Comparison of ENCODE assay signal across 1 cellular context in the genomic region with DNA sequence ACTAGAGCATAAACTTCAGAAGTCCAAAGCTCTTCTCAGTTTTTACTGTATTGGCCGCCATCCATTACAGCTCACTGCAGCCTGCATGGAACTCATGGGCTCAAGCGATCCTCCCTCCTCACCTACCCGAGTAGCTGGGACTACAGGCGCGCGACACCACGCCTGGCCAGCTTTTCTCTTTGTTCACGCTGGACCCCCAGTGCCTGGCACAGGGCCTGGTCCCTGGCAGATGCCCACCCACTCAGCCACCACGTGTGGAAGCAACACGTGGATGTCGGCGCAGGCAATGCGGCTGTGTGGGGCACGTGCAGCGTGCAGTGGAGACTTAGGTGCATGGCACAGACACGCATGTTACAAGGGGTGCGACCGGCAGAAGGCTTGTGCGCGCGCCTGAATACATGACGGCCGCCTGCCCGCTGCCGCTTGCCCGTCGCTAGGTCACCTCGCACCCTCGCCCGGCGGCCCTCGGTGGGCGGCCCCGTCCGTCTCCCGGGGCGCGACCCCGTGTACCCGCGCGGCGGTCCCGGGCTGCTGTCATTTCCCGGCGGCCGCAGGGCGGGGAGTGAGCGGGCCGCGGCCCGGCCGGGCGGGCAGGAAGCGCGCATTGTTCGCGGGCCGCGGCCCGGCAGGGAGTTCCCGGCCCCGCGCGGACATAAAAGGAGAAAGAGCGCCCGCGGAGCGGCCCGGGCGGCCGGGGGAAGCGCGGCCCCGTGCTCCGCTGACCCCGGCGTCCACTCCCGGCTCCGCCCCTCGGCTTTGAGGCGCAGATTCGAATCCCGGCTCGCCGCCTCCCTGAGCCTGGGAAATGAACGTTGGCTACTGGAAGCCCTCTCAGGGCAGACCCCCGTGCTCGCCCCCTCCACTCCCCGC.
A peak's percentile ranks its signal among the peaks of the same experiment; 100 is the strongest.
TF ChIP-seq lines count a peak whose summit lies in the region.

No MANE protein-coding gene starts in this region.

TF ChIP-seq in HepG2, 621 proteins besides CTCF, POLR2A, EP300 and RAD21 (continued from another document and continues in another):
- peak; percentile 60 for TF ChIP-seq ARID4A (CRISPR knock-in tag; IDR thresholded peaks at IDR 0.05; ENCODE audit: borderline replicate concordance)
- TF ChIP-seq RNF2 (conservative IDR thresholded peaks at IDR 0.05; ENCODE audit: low read depth), result peak; percentile 80; the same call in 1 of the 2 replicates
- TF ChIP-seq CENPX (CRISPR knock-in tag; IDR thresholded peaks at IDR 0.05), result no peak
- TF ChIP-seq NONO (IDR thresholded peaks at IDR 0.05), result no peak
- peak; percentile 28; the same call in 1 of the 2 replicates for TF ChIP-seq NONO (CRISPR knock-in tag; conservative IDR thresholded peaks at IDR 0.05)
- no peak for TF ChIP-seq MTF2 (CRISPR knock-in tag; IDR thresholded peaks at IDR 0.05; ENCODE audit: borderline replicate concordance)
- TF ChIP-seq, protein P1, sequence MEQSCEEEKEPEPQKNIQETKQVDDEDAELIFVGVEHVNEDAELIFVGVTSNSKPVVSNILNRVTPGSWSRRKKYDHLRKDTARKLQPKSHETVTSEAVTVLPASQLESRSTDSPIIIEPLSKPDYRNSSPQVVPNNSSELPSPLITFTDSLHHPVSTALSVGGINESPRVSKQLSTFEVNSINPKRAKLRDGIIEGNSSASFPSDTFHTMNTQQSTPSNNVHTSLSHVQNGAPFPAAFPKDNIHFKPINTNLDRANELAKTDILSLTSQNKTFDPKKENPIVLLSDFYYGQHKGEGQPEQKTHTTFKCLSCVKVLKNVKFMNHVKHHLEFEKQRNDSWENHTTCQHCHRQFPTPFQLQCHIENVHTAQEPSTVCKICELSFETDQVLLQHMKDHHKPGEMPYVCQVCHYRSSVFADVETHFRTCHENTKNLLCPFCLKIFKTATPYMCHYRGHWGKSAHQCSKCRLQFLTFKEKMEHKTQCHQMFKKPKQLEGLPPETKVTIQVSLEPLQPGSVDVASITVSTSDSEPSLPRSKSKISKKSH (CRISPR knock-in tag; IDR thresholded peaks at IDR 0.05; ENCODE audit: borderline replicate concordance), result no peak
- peak; percentile 55; the same call in 1 of the 2 replicates for TF ChIP-seq ZFX (CRISPR knock-in tag; IDR thresholded peaks at IDR 0.05; ENCODE audit: low read depth)
- TF ChIP-seq ZFP82 (CRISPR knock-in tag; IDR thresholded peaks at IDR 0.05; ENCODE audit: borderline replicate concordance), result no peak
- peak; percentile 40; the same call in 1 of the 2 replicates for TF ChIP-seq ARNT2 (CRISPR knock-in tag; IDR thresholded peaks at IDR 0.05; ENCODE audit: low read depth)
- no peak for TF ChIP-seq ZNF44 (CRISPR knock-in tag; IDR thresholded peaks at IDR 0.05)
- TF ChIP-seq SMAD3 (CRISPR knock-in tag; IDR thresholded peaks at IDR 0.05), result no peak
- peak; percentile 60 for TF ChIP-seq BHLHE40 (IDR thresholded peaks at IDR 0.05; ENCODE audit: low read length)
- no peak for TF ChIP-seq GLI4 (CRISPR knock-in tag; IDR thresholded peaks at IDR 0.05; ENCODE audit: borderline replicate concordance)
- TF ChIP-seq PAX8 (CRISPR knock-in tag; IDR thresholded peaks at IDR 0.05; ENCODE audit: borderline replicate concordance), result no peak
- TF ChIP-seq ZNF674 (CRISPR knock-in tag; IDR thresholded peaks at IDR 0.05; ENCODE audit: low read depth), result no peak
- peak; percentile 67; the same call in 1 of the 2 replicates for TF ChIP-seq ZFP91 (CRISPR knock-in tag; IDR thresholded peaks at IDR 0.05; ENCODE audit: borderline replicate concordance)
- peak; percentile 57; the same call in 1 of the 2 replicates for TF ChIP-seq GABPB1 (CRISPR knock-in tag; IDR thresholded peaks at IDR 0.05)
- no peak for TF ChIP-seq TP53 (CRISPR knock-in tag; conservative IDR thresholded peaks at IDR 0.05)
- no peak for TF ChIP-seq ZBTB4 (CRISPR knock-in tag; IDR thresholded peaks at IDR 0.05; ENCODE audit: borderline replicate concordance)
- no peak for TF ChIP-seq SRSF9 (IDR thresholded peaks at IDR 0.05; ENCODE audit: borderline replicate concordance, insufficient read depth, low read depth, low read length, poor library complexity, severe bottlenecking)
- no peak for TF ChIP-seq ZNF567 (CRISPR knock-in tag; IDR thresholded peaks at IDR 0.05; ENCODE audit: borderline replicate concordance)
- no peak for TF ChIP-seq ELK4 (CRISPR knock-in tag; IDR thresholded peaks at IDR 0.05; ENCODE audit: borderline replicate concordance)
- no peak for TF ChIP-seq HMG20A (CRISPR knock-in tag; IDR thresholded peaks at IDR 0.05; ENCODE audit: borderline replicate concordance)
- no peak for TF ChIP-seq SKI (IDR thresholded peaks at IDR 0.05; ENCODE audit: partially characterized antibody)
- TF ChIP-seq ZFP62 (CRISPR knock-in tag; IDR thresholded peaks at IDR 0.05), result no peak
- peak; percentile 38; the same call in 1 of the 2 replicates for TF ChIP-seq RBFOX2 (IDR thresholded peaks at IDR 0.05; ENCODE audit: low read depth, low read length)
- TF ChIP-seq HMG20B (CRISPR knock-in tag; conservative IDR thresholded peaks at IDR 0.05), result peak; percentile 63; the same call in 1 of the 2 replicates
- TF ChIP-seq IRF2 (CRISPR knock-in tag; IDR thresholded peaks at IDR 0.05), result no peak
- TF ChIP-seq GPBP1L1 (CRISPR knock-in tag; IDR thresholded peaks at IDR 0.05), result no peak
- TF ChIP-seq MAFG (CRISPR knock-in tag; IDR thresholded peaks at IDR 0.05), result no peak
- TF ChIP-seq ZIK1 (CRISPR knock-in tag; IDR thresholded peaks at IDR 0.05; ENCODE audit: borderline replicate concordance, low read depth), result no peak
- no peak for TF ChIP-seq ARNTL (CRISPR knock-in tag; IDR thresholded peaks at IDR 0.05)
- TF ChIP-seq AKNA (CRISPR knock-in tag; IDR thresholded peaks at IDR 0.05; ENCODE audit: borderline replicate concordance), result no peak
- no peak for TF ChIP-seq SCMH1 (CRISPR knock-in tag; IDR thresholded peaks at IDR 0.05; ENCODE audit: borderline replicate concordance)
- TF ChIP-seq PAWR (CRISPR knock-in tag; IDR thresholded peaks at IDR 0.05; ENCODE audit: borderline replicate concordance), result no peak
- TF ChIP-seq SIN3B (IDR thresholded peaks at IDR 0.05; ENCODE audit: low read length), result no peak
